11 cellular contexts compared by ENCODE assay signal in the genomic region with DNA sequence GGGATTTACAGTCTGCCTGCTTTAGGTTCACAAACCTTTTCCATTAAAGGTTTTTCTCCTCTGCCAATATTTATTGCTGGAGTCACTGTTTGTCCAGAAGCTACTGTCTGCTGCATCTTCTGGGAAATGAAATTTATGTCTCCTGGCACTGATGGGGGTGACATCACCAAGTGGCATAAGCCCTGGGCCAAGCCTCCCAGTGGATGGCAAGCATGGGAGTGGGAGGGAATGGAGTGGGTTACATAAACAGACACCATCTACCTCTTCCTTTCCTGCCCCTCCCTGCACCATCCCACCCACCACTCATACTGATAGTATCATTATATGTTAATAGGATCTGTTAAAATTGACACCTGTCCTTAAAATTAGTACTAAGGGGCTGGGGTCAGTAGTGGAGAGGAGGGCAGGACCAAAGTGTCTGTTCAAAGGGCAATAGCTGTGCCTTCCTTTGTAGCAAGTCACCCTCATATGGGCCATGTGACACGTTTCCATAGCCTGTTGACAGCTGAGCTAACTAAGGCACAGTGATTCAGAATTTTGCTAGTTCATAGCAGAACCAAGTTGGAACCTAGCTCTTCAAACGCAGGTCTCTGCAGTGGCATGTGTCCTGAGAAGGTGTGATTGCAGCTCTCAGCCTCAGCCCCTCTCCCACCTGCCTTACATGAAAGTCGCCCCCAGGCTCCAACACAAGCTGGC.
"Had no signal": no experiment of that assay in that cellular context is flagged by ENCODE, and none has a peak within 500 bp of the region (broad histone marks: within the 10 kb centered on the region; RNA-seq: fewer than 3 reads in every experiment).

No MANE protein-coding gene starts in this region.

- DNase-seq: activated CD4-positive, alpha-beta T cell treated with anti-CD3 and anti-CD28 coated beads, Interleukin-2, amount 10 ng/mL, durations not matched to agents 7 days and 5 days; activated CD4-positive, CD25-positive, alpha-beta regulatory T cell; activated CD8-positive, alpha-beta memory T cell treated with anti-CD3 and anti-CD28 coated beads for 24 hours; activated gamma-delta T cell treated with Interleukin-2 at 50 U/mL for 16 hours; activated naive CD8-positive, alpha-beta T cell treated with anti-CD3 and anti-CD28 coated beads, Interleukin-2, amount 10 ng/mL, durations not matched to agents 7 days and 5 days; effector CD8-positive, alpha-beta T cell; foreskin keratinocyte; midbrain; naive B cell had no signal

- H3K4me1 ChIP-seq: foreskin keratinocyte, neural progenitor cell had no signal

- H3K4me3 ChIP-seq: lung, neural progenitor cell had no signal

- H3K27ac ChIP-seq: foreskin keratinocyte, neural progenitor cell had no signal

- H3K27me3 ChIP-seq: neural progenitor cell had no signal

- H3K36me3 ChIP-seq: neural progenitor cell had no signal
